Comparison of ENCODE assay signal across 13 cellular contexts in genomic region chr16:19677403-19677802, GRCh38.
"Had no signal": no experiment of that assay in that cellular context is flagged by ENCODE, and none has a peak within 500 bp of the region (broad histone marks: within the 10 kb centered on the region; RNA-seq: fewer than 3 reads in every experiment).

No MANE protein-coding gene starts in this region.

- H3K27me3 ChIP-seq: left lung, neutrophil, stomach had no signal

- ATAC-seq: left lung had no signal

- DNase-seq: activated CD4-positive, alpha-beta T cell treated with anti-CD3 and anti-CD28 coated beads, Interleukin-2, amount 50 U/mL, for 48 hours; activated gamma-delta T cell treated with Interleukin-2 at 50 U/mL for 16 hours; caudate nucleus; foreskin fibroblast; glutamatergic neuron; kidney; left lung; naive B cell; stomach had no signal

- H3K4me3 ChIP-seq: left lung, SK-N-MC, skin epidermis, stomach had no signal

- H3K27ac ChIP-seq: epithelial cell of prostate, left lung, neutrophil, SK-N-MC, skin epidermis, stomach had no signal

- H3K4me1 ChIP-seq: left lung, stomach had no signal

- H3K9me3 ChIP-seq: left lung, neutrophil, stomach had no signal
